7 cellular contexts compared by ENCODE assay signal in the genomic region with DNA sequence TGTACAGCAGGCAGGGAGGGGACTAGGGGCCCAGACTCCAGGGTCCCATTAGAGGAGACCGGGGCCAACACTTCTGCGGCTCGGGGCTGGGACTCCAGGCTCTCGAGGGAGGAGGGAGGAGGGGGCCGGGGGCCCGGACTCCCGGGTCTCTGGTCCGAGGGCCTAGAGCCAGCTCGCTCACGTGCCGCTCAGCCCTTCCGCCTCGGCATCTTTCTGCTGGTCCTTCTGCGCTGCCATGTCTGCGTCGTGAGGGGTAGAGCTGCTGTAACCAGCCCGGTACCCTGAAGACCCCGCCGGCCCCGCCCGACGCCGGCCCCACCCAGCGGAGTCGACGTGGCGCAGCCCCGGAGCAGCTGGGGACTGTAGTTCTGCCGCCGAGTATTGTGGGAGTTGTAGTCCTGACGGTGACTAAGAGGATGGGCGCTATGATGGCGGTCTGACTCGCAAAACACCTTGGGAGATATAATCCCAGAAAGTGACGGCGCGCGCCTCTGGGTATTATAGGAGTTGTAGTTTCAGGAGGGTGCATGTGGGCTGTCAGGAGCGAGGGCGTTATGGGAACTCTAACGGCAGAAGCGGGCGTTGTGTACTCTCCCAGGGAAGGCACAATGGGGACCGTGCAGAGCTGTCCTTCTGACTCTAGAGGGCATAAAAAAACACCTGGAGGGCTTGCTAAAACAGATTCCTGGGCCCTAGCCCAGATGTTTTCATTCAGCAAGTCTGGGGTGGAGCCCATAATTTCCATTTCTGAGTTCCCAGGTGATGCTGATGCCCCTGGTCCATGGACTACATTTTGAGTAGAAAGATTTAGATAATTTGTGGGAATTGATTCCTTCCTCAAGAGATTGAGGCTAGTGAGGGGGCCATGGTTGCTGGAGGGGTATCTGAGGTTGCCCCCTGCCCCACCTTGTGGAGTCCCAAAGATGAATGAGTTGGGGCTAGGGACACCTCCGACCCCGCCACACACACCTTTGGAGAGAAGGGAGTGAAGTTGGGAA.
A peak's percentile ranks its signal among the peaks of the same experiment; 100 is the strongest.
DNase-seq lines count a peak whose midpoint lies in the region; ATAC-seq and TF ChIP-seq lines count a peak whose summit lies in the region.

A gene with protein sequence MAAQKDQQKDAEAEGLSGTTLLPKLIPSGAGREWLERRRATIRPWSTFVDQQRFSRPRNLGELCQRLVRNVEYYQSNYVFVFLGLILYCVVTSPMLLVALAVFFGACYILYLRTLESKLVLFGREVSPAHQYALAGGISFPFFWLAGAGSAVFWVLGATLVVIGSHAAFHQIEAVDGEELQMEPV (minus strand): TSS at position 266 of the 998 bp plus-strand sequence. CDS start 29 bp downstream, at position 237.

- DNase-seq in NCI-H2081 (lab: John Stamatoyannopoulos, UW) (peak; percentile 85 to 89), T1000 (lab: John Stamatoyannopoulos, UW) (peak; percentile 72), astrocyte of the hippocampus (ENCODE audit: low read depth, low spot score) (peak; percentile 96), hippocampal formation (lab: John Stamatoyannopoulos, UW) (peak; percentile 86 to 89), retinal pigment epithelial cell (ENCODE audit: low read depth) (peak; percentile 64)

- peak; percentile 29 for TF ChIP-seq CTCF in retinal pigment epithelial cell (conservative IDR thresholded peaks at IDR 0.05; ENCODE audit: low read depth, low read length)

- peak within 1 kb of the TSS; percentile 85 for H3K4me3 ChIP-seq in retinal pigment epithelial cell (ENCODE audit: low read length)

- ATAC-seq in GM18502 (IDR thresholded peaks at IDR 0.05; ENCODE audit: poor library complexity, unreplicated experiment) (peak; percentile 86), HG02973 (IDR thresholded peaks at IDR 0.05; ENCODE audit: unreplicated experiment) (peak; percentile 76)

Comparison
In these comparisons a context has a peak if more than half of its experiments do, and no peak if none do; other contexts are left out.
1. Peak in every context shown above with its lines: DNase-seq, ATAC-seq and H3K4me3 ChIP-seq.